Comparison of ENCODE assay signal across 1 cellular context in genomic region chr2:62797107-62797506, GRCh38.
TF ChIP-seq lines count a peak whose summit lies in the region.

No MANE protein-coding gene starts in this region.

TF ChIP-seq in HepG2, 621 proteins besides CTCF, POLR2A, EP300 and RAD21 (continued from another document):
- no peak for TF ChIP-seq MTF2 (CRISPR knock-in tag; IDR thresholded peaks at IDR 0.05; ENCODE audit: borderline replicate concordance)
TF ChIP-seq in HepG2: peak in this region for 2.
